ENCODE assay signal across 14 cellular contexts in the genomic region with DNA sequence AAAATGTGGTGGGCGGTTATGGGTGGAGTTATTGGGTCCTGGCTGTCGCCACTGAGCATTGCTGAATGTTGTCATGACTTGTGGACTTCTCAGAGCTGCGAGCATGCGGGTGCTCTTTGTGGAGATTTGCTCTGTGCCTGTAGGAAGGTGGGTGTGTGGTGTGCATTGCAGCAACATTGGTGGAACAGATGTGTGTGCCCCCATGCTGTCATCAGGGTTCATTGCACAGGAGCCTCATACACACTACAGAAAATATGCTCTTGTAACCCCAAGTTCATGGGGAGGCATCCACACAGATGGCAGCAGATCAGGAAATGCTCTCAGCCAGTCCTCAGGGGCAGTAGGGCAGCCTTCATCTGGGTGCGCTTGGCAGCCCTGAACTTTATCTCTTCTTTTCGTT. TPM values are rescaled to one million over a fixed set of nuclear protein-coding genes. Genes with fewer than 3 reads are reported as not detected.
A peak's percentile ranks its signal among the peaks of the same experiment; 100 is the strongest.
DNase-seq lines count a peak whose midpoint lies in the region; ATAC-seq and TF ChIP-seq lines count a peak whose summit lies in the region.
"Had no signal": no experiment of that assay in that cellular context is flagged by ENCODE, and none has a peak within 500 bp of the region (broad histone marks: within the 10 kb centered on the region; RNA-seq: fewer than 3 reads in every experiment).

No MANE protein-coding gene starts in this region.

- H2AFZ ChIP-seq in OCI-LY7 (ENCODE audit: low read length), result no peak overlapping the region

- no TSS peak for BruUV-seq in OCI-LY7 (replicated peaks; lab: Mats Ljungman, UMichigan)

- intact Hi-C loops in OCI-LY7 (cut with micrococcal nuclease; ENCODE audit: unreplicated experiment), result no loop called here

- POLR2A ChIA-PET in AG04449 (lab: Yijun Ruan, JAX) (no interaction called here), OCI-LY7 (lab: Charles Lee) (no interaction called here)

- CTCF ChIA-PET in AG04449 (lab: Yijun Ruan, JAX) (no interaction called here), OCI-LY7 (lab: Charles Lee; ENCODE audit: unreplicated experiment) (no interaction called here)

- ATAC-seq in HG02759 (IDR thresholded peaks at IDR 0.05; ENCODE audit: unreplicated experiment), result no peak
- ATAC-seq: activated CD4-positive, CD25-positive, alpha-beta regulatory T cell treated with anti-CD3 and anti-CD28 coated beads, Interleukin-2, amount 50 U/mL, for 24 hours had no signal

- no peaks in the 10 kb centered on the region for H3K27me3 ChIP-seq in GM06990 (replicated peaks; ENCODE audit: control insufficient read depth, insufficient read depth, low read length)
- H3K27me3 ChIP-seq: upper lobe of left lung had no signal

- H4K20me1 ChIP-seq in OCI-LY7 (ENCODE audit: insufficient read depth, low read length), result peaks cover 4% of the 10 kb centered on the region; the same call in 1 of the 2 replicates

- no peaks in the 10 kb centered on the region for H3K9me2 ChIP-seq in OCI-LY7 (ENCODE audit: insufficient read depth, low read length)

- no peak overlapping the region for H3K27ac ChIP-seq in OCI-LY7 (ENCODE audit: low read depth, low read length, poor library complexity, severe bottlenecking)
- H3K27ac ChIP-seq: upper lobe of left lung had no signal

- H3K4me1 ChIP-seq in OCI-LY7 (ENCODE audit: insufficient read depth, low read length, poor library complexity, severe bottlenecking), result no peaks in the 10 kb centered on the region
- H3K4me1 ChIP-seq: upper lobe of left lung had no signal

- H3K36me3 ChIP-seq in GM06990 (ENCODE audit: control insufficient read depth, insufficient read depth, low read length) (peaks cover 20% of the 10 kb centered on the region), OCI-LY7 (ENCODE audit: insufficient read depth, low read length) (peaks cover 87% of the 10 kb centered on the region)

- H3K4me3 ChIP-seq in AG04449 (ENCODE audit: low read depth, low read length), result no peak overlapping the region
- no peak overlapping the region for H3K4me3 ChIP-seq in GM06990 (replicated peaks; ENCODE audit: low read depth, low read length)
- H3K4me3 ChIP-seq in OCI-LY7 (ENCODE audit: low read depth, low read length, poor library complexity, severe bottlenecking), result no peak overlapping the region
- H3K4me3 ChIP-seq in fibroblast of mammary gland (ENCODE audit: control insufficient read depth, low read depth, low read length), result no peak overlapping the region
- H3K4me3 ChIP-seq: upper lobe of left lung had no signal

- H3K4me2 ChIP-seq in OCI-LY7 (ENCODE audit: low read length), result no peak overlapping the region

- H3K79me2 ChIP-seq in OCI-LY7 (ENCODE audit: insufficient read depth, low read depth, low read length), result peaks cover 7% of the 10 kb centered on the region; the same call in 1 of the 2 replicates

- TF ChIP-seq CTCF in AG04449 (IDR thresholded peaks at IDR 0.05; ENCODE audit: insufficient read depth, low read length, missing control alignments) (peak; percentile 2), GM06990 (IDR thresholded peaks at IDR 0.05; ENCODE audit: insufficient read depth, low read length, poor library complexity, severe bottlenecking) (peak; percentile 21), OCI-LY7 (conservative IDR thresholded peaks at IDR 0.05; ENCODE audit: low read length) (peak; percentile 52), fibroblast of mammary gland (conservative IDR thresholded peaks at IDR 0.05; ENCODE audit: control insufficient read depth, insufficient read depth, low read depth, low read length) (peak; percentile 6)

- no peak for DNase-seq in AG04449 (ENCODE audit: low read depth, low spot score)
- DNase-seq in GM06990 (ENCODE audit: extremely low read depth, insufficient read length), result no peak
- peak; percentile 33 for DNase-seq in OCI-LY7 (ENCODE audit: low spot score)
- DNase-seq in fibroblast of mammary gland (ENCODE audit: low read depth), result peak; percentile 30
- no peak for DNase-seq in NCI-H2029 treated with DMSO at 0.1 percent for 48 hours (lab: John Stamatoyannopoulos, UW)
- no peak for DNase-seq in NCI-H1417 (lab: John Stamatoyannopoulos, UW)
- no peak for DNase-seq in effector CD8-positive, alpha-beta T cell (lab: John Stamatoyannopoulos, UW)
- DNase-seq: activated T-cell treated with anti-CD3 and anti-CD28 coated beads for 4 hours, cortex of kidney, foreskin melanocyte, SW 1271, upper lobe of left lung had no signal

- H3K9me3 ChIP-seq in OCI-LY7 (ENCODE audit: low read length), result no peaks in the 10 kb centered on the region
- H3K9me3 ChIP-seq: upper lobe of left lung had no signal

RNA-seq across cellular contexts. Expression of a gene that starts 55.9 kb away (rescaled TPM):
- total RNA-seq in OCI-LY7 (2014; rRNA removed; shearing (Covaris generic)), result 18.9 and 20.6 TPM in 2 replicates
- 23.7 and 24.6 TPM in 2 replicates for total RNA-seq in OCI-LY7 (2022)

Comparison
In these comparisons a context has a peak if more than half of its experiments do, and no peak if none do; other contexts are left out.
1. DNase-seq: peak in OCI-LY7 (single experiment) and fibroblast of mammary gland (single experiment); none in AG04449 (single experiment), GM06990 (single experiment), NCI-H2029 treated with DMSO at 0.1 percent for 48 hours (single experiment), NCI-H1417 (0 of 3) and effector CD8-positive, alpha-beta T cell (single experiment).
2. CTCF ChIP-seq: peak in every context shown above with its lines; median percentile 52 in OCI-LY7; 21 in GM06990; 6 in fibroblast of mammary gland; 2 in AG04449.